In the genomic region with DNA sequence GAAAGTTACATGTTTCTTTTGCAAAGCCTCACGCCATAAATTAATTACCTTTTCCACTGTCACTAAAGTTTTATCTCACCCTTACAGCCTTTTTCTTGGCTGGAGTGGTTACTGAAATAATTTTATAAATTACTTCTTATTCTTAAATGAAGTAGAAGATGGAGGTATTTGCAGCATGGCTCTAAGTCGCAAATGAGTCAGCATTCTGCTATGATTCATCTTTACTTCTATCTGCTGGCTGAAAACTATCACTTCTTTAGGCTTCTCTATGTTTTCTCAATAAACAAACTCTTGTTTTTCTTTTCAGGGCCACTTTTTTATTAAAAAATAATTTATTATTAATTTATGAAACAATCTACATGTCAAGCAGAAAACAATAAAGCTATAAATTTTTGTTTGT, we compare ENCODE assay signal across 13 cellular contexts.
DNase-seq lines count a peak whose midpoint lies in the region; FAIRE-seq and TF ChIP-seq lines count a peak whose summit lies in the region.
"Had no signal": no experiment of that assay in that cellular context is flagged by ENCODE, and none has a peak within 500 bp of the region (broad histone marks: within the 10 kb centered on the region; RNA-seq: fewer than 3 reads in every experiment).

No MANE protein-coding gene starts in this region.

- H3K27me3 Mint-ChIP-seq in activated CD4-positive, alpha-beta T cell treated with anti-CD3 and anti-CD28 coated beads, Interleukin-2, amount 10 ng/mL, durations not matched to agents 24 days and 14 days, result peaks cover 2% of the 10 kb centered on the region

- no peak for TF ChIP-seq CTCF in endothelial cell of umbilical vein (IDR thresholded peaks at IDR 0.05; ENCODE audit: extremely low read depth in 1 of 2, insufficient read depth in 1 of 2, low read depth in 1 of 2, low read length in 2 of 2)

- no peak overlapping the region for H2AFZ ChIP-seq in endothelial cell of umbilical vein (ENCODE audit: low read depth, low read length)

- no peaks in the 10 kb centered on the region for H3K79me1 ChIP-seq in mesendoderm (ENCODE audit: low read length)

- FAIRE-seq in endothelial cell of umbilical vein (lab: Jason Lieb, UNC), result peak; percentile 78

- intact Hi-C loops in endothelial cell of umbilical vein (cut with micrococcal nuclease), result no loop called here
- intact Hi-C loops in activated CD4-positive, alpha-beta T cell treated with anti-CD3 and anti-CD28 coated beads, Interleukin-2, amount 10 ng/mL, durations not matched to agents 24 days and 14 days (cut with micrococcal nuclease), result no loop called here

- H3K4ac ChIP-seq in mesendoderm (ENCODE audit: low read depth, low read length), result no peak overlapping the region

- H3K56ac ChIP-seq in mesendoderm (ENCODE audit: low read length), result no peak overlapping the region

- H3K27ac Mint-ChIP-seq in activated CD4-positive, alpha-beta T cell treated with anti-CD3 and anti-CD28 coated beads, Interleukin-2, amount 10 ng/mL, durations not matched to agents 24 days and 14 days, result no peak overlapping the region

- H2BK15ac ChIP-seq in mesendoderm (replicated peaks; ENCODE audit: low read depth), result peak overlapping the region; percentile 36

- H3K27ac ChIP-seq in endothelial cell of umbilical vein (ENCODE audit: insufficient read depth, low read depth, low read length) (no peak overlapping the region), mesendoderm (ENCODE audit: low read depth, low read length) (no peak overlapping the region)
- H3K27ac ChIP-seq: BLaER1 treated with 17β-estradiol and CSF1 and Interleukin-3, amounts not matched to agents 10 nM and 100 nM; SK-N-MC had no signal

- H3K79me2 ChIP-seq in endothelial cell of umbilical vein (ENCODE audit: control insufficient read depth, insufficient read depth, low read length), result no peaks in the 10 kb centered on the region
- H3K79me2 ChIP-seq in mesendoderm (ENCODE audit: control insufficient read depth, insufficient read depth, low read length), result no peaks in the 10 kb centered on the region

- H3K23ac ChIP-seq in mesendoderm (ENCODE audit: low read length), result no peak overlapping the region

- H4K5ac ChIP-seq in mesendoderm (ENCODE audit: low read length), result no peak overlapping the region

- no peak for TF ChIP-seq POLR2A in endothelial cell of umbilical vein (IDR thresholded peaks at IDR 0.05; ENCODE audit: low read depth, low read length)

- CTCF ChIA-PET in endothelial cell of umbilical vein (lab: Charles Lee), result interaction anchor here (1.1 kb wide), 1 partner anchor 16 kb away, joined by 3 read pairs; no protein-coding TSS in a partner anchor

- no peaks in the 10 kb centered on the region for H3K9me3 ChIP-seq in endothelial cell of umbilical vein (replicated peaks; ENCODE audit: control insufficient read depth, insufficient read depth, low read length)
- H3K9me3 ChIP-seq: BLaER1 treated with 17β-estradiol and CSF1 and Interleukin-3, amounts not matched to agents 10 nM and 100 nM had no signal

- H3K9ac ChIP-seq in endothelial cell of umbilical vein (replicated peaks; ENCODE audit: extremely low read depth, insufficient read depth, low read length) (no peak overlapping the region), mesendoderm (ENCODE audit: low read length) (no peak overlapping the region)
- H3K9ac ChIP-seq: BLaER1 treated with 17β-estradiol and CSF1 and Interleukin-3, amounts not matched to agents 10 nM and 100 nM had no signal

- H4K20me1 ChIP-seq in endothelial cell of umbilical vein (replicated peaks; ENCODE audit: control insufficient read depth, extremely low read depth, insufficient read depth, low read length), result no peaks in the 10 kb centered on the region
- H4K20me1 ChIP-seq: BLaER1 treated with 17β-estradiol and CSF1 and Interleukin-3, amounts not matched to agents 10 nM and 100 nM had no signal

- no peaks in the 10 kb centered on the region for H3K4me1 Mint-ChIP-seq in activated CD4-positive, alpha-beta T cell treated with anti-CD3 and anti-CD28 coated beads, Interleukin-2, amount 10 ng/mL, durations not matched to agents 24 days and 14 days

- H3K4me1 ChIP-seq in endothelial cell of umbilical vein (ENCODE audit: control insufficient read depth, extremely low read depth, insufficient read depth, low read length) (peaks cover 6% of the 10 kb centered on the region), mesendoderm (ENCODE audit: control insufficient read depth, low read depth, low read length) (peaks cover 6% of the 10 kb centered on the region)

- WGBS in mesendoderm (ENCODE audit: extremely low coverage, insufficient coverage, low lambda C conversion rate), result no CpG with 5 or more reads among the region's 2 CpGs

- no peak overlapping the region for H2BK5ac ChIP-seq in mesendoderm (ENCODE audit: low read length)

- H3K9me1 ChIP-seq in endothelial cell of umbilical vein (replicated peaks; ENCODE audit: control insufficient read depth, extremely low read depth, insufficient read depth, low read length), result no peaks in the 10 kb centered on the region

- dilution Hi-C loops in endothelial cell of umbilical vein (cut with MboI; ENCODE audit: extremely low pct_ligation_motif_present, low sequenced_read_pairs), result no loop called here

- no peaks in the 10 kb centered on the region for H3K9me3 Mint-ChIP-seq in activated CD4-positive, alpha-beta T cell treated with anti-CD3 and anti-CD28 coated beads, Interleukin-2, amount 10 ng/mL, durations not matched to agents 24 days and 14 days

- no peak overlapping the region for H3K18ac ChIP-seq in mesendoderm (ENCODE audit: low read length)

- no peaks in the 10 kb centered on the region for H3K27me3 ChIP-seq in endothelial cell of umbilical vein (ENCODE audit: control insufficient read depth in 2 of 2, insufficient read depth in 2 of 2, low read length in 2 of 2)
- H3K27me3 ChIP-seq in mesendoderm (ENCODE audit: insufficient read depth, low read length, poor library complexity), result no peaks in the 10 kb centered on the region

- no peaks in the 10 kb centered on the region for H3K36me3 Mint-ChIP-seq in activated CD4-positive, alpha-beta T cell treated with anti-CD3 and anti-CD28 coated beads, Interleukin-2, amount 10 ng/mL, durations not matched to agents 24 days and 14 days (ENCODE audit: low read depth)

- H3K4me3 ChIP-seq in endothelial cell of umbilical vein (replicated peaks in 1 of 3; ENCODE audit: insufficient read depth in 1 of 3, low read depth in 1 of 3, low read length in 3 of 3) (no peak overlapping the region), mesendoderm (ENCODE audit: low read length) (no peak overlapping the region)
- H3K4me3 ChIP-seq: BLaER1 treated with 17β-estradiol and CSF1 and Interleukin-3, amounts not matched to agents 10 nM and 100 nM; SK-N-MC had no signal

- BruUV-seq in endothelial cell of umbilical vein (replicated peaks; lab: Mats Ljungman, UMichigan), result no TSS peak

- H2AK5ac ChIP-seq in mesendoderm (ENCODE audit: low read length), result no peak overlapping the region

- H3K4me3 Mint-ChIP-seq in activated CD4-positive, alpha-beta T cell treated with anti-CD3 and anti-CD28 coated beads, Interleukin-2, amount 10 ng/mL, durations not matched to agents 24 days and 14 days, result no peak overlapping the region

- DNase-seq in HT1080 (ENCODE audit: low read depth) (peak; percentile 26), amniotic epithelial cell (ENCODE audit: low read depth) (peak; percentile 26), endothelial cell of umbilical vein (ENCODE audit: low read depth, low spot score) (peak; percentile 38), mesendoderm (no peak), amygdala (lab: John Stamatoyannopoulos, UW) (no peak), T-helper 9 cell (no peak)
- DNase-seq in activated CD4-positive, alpha-beta T cell treated with anti-CD3 and anti-CD28 coated beads, Interleukin-2, amount 10 ng/mL, durations not matched to agents 24 days and 14 days, result no peak
- DNase-seq: NCI-H1048, NCI-H1694 treated with DMSO at 0.1 percent for 48 hours, NCI-H2171, NCI-H82 had no signal

- H2BK120ac ChIP-seq in mesendoderm (ENCODE audit: low read depth, low read length), result no peak overlapping the region

- H3K4me2 ChIP-seq in endothelial cell of umbilical vein (ENCODE audit: insufficient read depth, low read length), result no peak overlapping the region
- no peak overlapping the region for H3K4me2 ChIP-seq in mesendoderm (ENCODE audit: low read length)
- H3K4me2 ChIP-seq: BLaER1 treated with 17β-estradiol and CSF1 and Interleukin-3, amounts not matched to agents 10 nM and 100 nM had no signal

- H3K36me3 ChIP-seq in endothelial cell of umbilical vein (ENCODE audit: control insufficient read depth in 2 of 2, extremely low read depth in 1 of 2, insufficient read depth in 2 of 2, low read length in 2 of 2), result no peaks in the 10 kb centered on the region
- H3K36me3 ChIP-seq in mesendoderm (ENCODE audit: control insufficient read depth, insufficient read depth, low read length), result no peaks in the 10 kb centered on the region
- H3K36me3 ChIP-seq: BLaER1 treated with 17β-estradiol and CSF1 and Interleukin-3, amounts not matched to agents 10 nM and 100 nM had no signal

- POLR2A ChIA-PET in endothelial cell of umbilical vein (lab: Charles Lee), result no interaction called here

- no peak overlapping the region for H4K8ac ChIP-seq in mesendoderm (ENCODE audit: low read depth, low read length)

TF ChIP-seq in endothelial cell of umbilical vein, 7 proteins besides CTCF, POLR2A, EP300 and RAD21:
- TF ChIP-seq MYC (IDR thresholded peaks at IDR 0.05; ENCODE audit: low read depth, low read length) (no peak), FOS (IDR thresholded peaks at IDR 0.05; ENCODE audit: borderline replicate concordance, insufficient read depth, low read length) (peak; percentile 83), JUN (IDR thresholded peaks at IDR 0.05; ENCODE audit: borderline replicate concordance, insufficient read depth, insufficient read length, low read depth) (peak; percentile 18)

Comparison
In these comparisons a context has a peak if more than half of its experiments do, and no peak if none do; other contexts are left out.
1. DNase-seq: peak in HT1080 (single experiment), amniotic epithelial cell (single experiment) and endothelial cell of umbilical vein (single experiment); none in mesendoderm (single experiment), activated CD4-positive, alpha-beta T cell treated with anti-CD3 and anti-CD28 coated beads, Interleukin-2, amount 10 ng/mL, durations not matched to agents 24 days and 14 days (single experiment), amygdala (0 of 56) and T-helper 9 cell (single experiment).